ENCODE assay signal across 8 cellular contexts in the genomic region with DNA sequence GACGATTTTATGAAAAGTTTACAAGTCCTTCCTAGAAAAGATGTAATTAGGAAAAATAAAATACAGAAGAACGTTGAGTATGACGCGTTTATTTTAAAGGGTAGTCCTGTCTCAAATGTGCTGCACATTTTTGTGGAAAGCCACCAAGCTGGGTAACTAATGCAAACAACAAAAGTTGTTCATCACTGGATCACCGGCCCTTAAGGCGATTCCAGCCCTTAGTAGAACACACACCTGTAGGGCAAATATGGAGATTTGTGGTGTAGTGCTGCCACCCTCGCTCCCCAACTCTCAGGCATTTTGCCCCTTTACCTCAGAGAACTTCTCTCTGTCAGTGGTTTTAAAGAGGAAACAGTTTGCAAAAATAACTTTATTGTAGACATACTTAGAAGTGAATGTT. TPM values are rescaled to one million over a fixed set of nuclear protein-coding genes. Genes with fewer than 3 reads are reported as not detected.
DNase-seq lines count a peak whose midpoint lies in the region; ATAC-seq and TF ChIP-seq lines count a peak whose summit lies in the region.

No MANE protein-coding gene starts in this region.

- BruUV-seq in MCF 10A (replicated peaks; lab: Mats Ljungman, UMichigan) (no TSS peak), mammary epithelial cell (replicated peaks; lab: Mats Ljungman, UMichigan) (no TSS peak)

- peaks cover 14% of the 10 kb centered on the region for H3K4me1 Mint-ChIP-seq in MCF 10A (ENCODE audit: insufficient read depth, unreplicated experiment)
- H3K4me1 Mint-ChIP-seq in activated naive CD8-positive, alpha-beta T cell (ENCODE audit: low read depth), result peaks cover 45% of the 10 kb centered on the region

- in situ Hi-C loops in mammary epithelial cell (cut with MboI; ENCODE audit: low sequenced_read_pairs in 2 of 2), result no loop called here

- no peaks in the 10 kb centered on the region for H3K79me2 ChIP-seq in mammary epithelial cell (ENCODE audit: insufficient read depth, low read length)

- intact Hi-C loops in MCF 10A (cut with micrococcal nuclease) (no loop called here), mammary epithelial cell (cut with micrococcal nuclease) (loop anchor here (10.0 kb wide), 2 partner anchors 98 to 318 kb away; a partner anchor contains a TSS), right lobe of liver (cut with DNase I) (loop anchor here (10.0 kb wide), 1 partner anchor 122 kb away; no protein-coding TSS in a partner anchor), upper lobe of right lung (cut with DNase I) (no loop called here)

- no peak overlapping the region for H3K4me2 ChIP-seq in mammary epithelial cell (ENCODE audit: insufficient read depth, low read depth, low read length)

- H3K4me1 ChIP-seq in mammary epithelial cell (ENCODE audit: insufficient read depth, low read length) (no peaks in the 10 kb centered on the region), right lobe of liver (peaks cover 0 to 32% (median 7%) of the 10 kb centered on the region in 4 donors), upper lobe of right lung (peaks cover 5% of the 10 kb centered on the region)

- H3K9ac ChIP-seq in mammary epithelial cell (ENCODE audit: insufficient read depth, low read length), result no peak overlapping the region

- H3K27ac ChIP-seq in mammary epithelial cell (ENCODE audit: insufficient read depth, low read depth, low read length), result no peak overlapping the region
- no peak overlapping the region for H3K27ac ChIP-seq in right lobe of liver
- no peak overlapping the region for H3K27ac ChIP-seq in upper lobe of right lung
- no peak overlapping the region for H3K27ac ChIP-seq in RWPE1

- H3K27me3 ChIP-seq in mammary epithelial cell (ENCODE audit: insufficient read depth, low read length) (peaks cover 11% of the 10 kb centered on the region), right lobe of liver (no peaks in the 10 kb centered on the region), upper lobe of right lung (no peaks in the 10 kb centered on the region)

- ATAC-seq in right lobe of liver, result no peak
- ATAC-seq in upper lobe of right lung, result no peak
- ATAC-seq in HG03439 (IDR thresholded peaks at IDR 0.05; ENCODE audit: unreplicated experiment), result no peak
- ATAC-seq in activated CD4-positive, CD25-positive, alpha-beta regulatory T cell treated with anti-CD3 and anti-CD28 coated beads, Interleukin-2, amount 50 U/mL, for 24 hours, result no peak

- H3K9me3 ChIP-seq in mammary epithelial cell (replicated peaks; ENCODE audit: insufficient read depth, low read length), result no peaks in the 10 kb centered on the region
- no peaks in the 10 kb centered on the region for H3K9me3 ChIP-seq in right lobe of liver
- no peaks in the 10 kb centered on the region for H3K9me3 ChIP-seq in upper lobe of right lung

- peak overlapping the region; percentile 58 for H3K4me3 Mint-ChIP-seq in MCF 10A (ENCODE audit: unreplicated experiment)
- H3K4me3 Mint-ChIP-seq in activated naive CD8-positive, alpha-beta T cell, result peak overlapping the region; percentile 92

- CTCF ChIA-PET in MCF 10A (lab: Yijun Ruan, JAX) (interaction anchor here (0.9 kb wide), 1 partner anchor 83 kb away, joined by 4 read pairs; no protein-coding TSS in a partner anchor), mammary epithelial cell (lab: Charles Lee; ENCODE audit: low non-redundant PET) (no interaction called here), RWPE1 (lab: Yijun Ruan, JAX) (no interaction called here)

- DNase-seq in MCF 10A (ENCODE audit: unreplicated experiment), result no peak
- no peak for DNase-seq in mammary epithelial cell
- DNase-seq in right lobe of liver, result no peak
- no peak for DNase-seq in upper lobe of right lung
- no peak for DNase-seq in RWPE1 (ENCODE audit: low spot score)

- peaks cover 12% of the 10 kb centered on the region for H3K36me3 Mint-ChIP-seq in MCF 10A (ENCODE audit: insufficient read depth, unreplicated experiment)
- peaks cover 2% of the 10 kb centered on the region for H3K36me3 Mint-ChIP-seq in activated naive CD8-positive, alpha-beta T cell

- H4K20me1 ChIP-seq in mammary epithelial cell (ENCODE audit: insufficient read depth, low read length), result no peaks in the 10 kb centered on the region

- H3K27ac Mint-ChIP-seq in MCF 10A (ENCODE audit: low read depth, unreplicated experiment), result no peak overlapping the region
- peak overlapping the region; percentile 81 for H3K27ac Mint-ChIP-seq in activated naive CD8-positive, alpha-beta T cell

- H3K4me3 ChIP-seq in mammary epithelial cell (replicated peaks in 1 of 3; ENCODE audit: insufficient read depth in 1 of 3, low read depth in 2 of 3, low read length in 3 of 3), result no peak overlapping the region
- H3K4me3 ChIP-seq in right lobe of liver, result peak overlapping the region in 2 of 3 donors; percentile 69 to 72
- H3K4me3 ChIP-seq in upper lobe of right lung, result peak overlapping the region; percentile 59

- POLR2A ChIA-PET in MCF 10A (lab: Yijun Ruan, JAX), result no interaction called here
- POLR2A ChIA-PET in RWPE1 (lab: Yijun Ruan, JAX; ENCODE audit: low non-redundant PET), result no interaction called here

- TF ChIP-seq CTCF in MCF 10A (IDR thresholded peaks at IDR 0.05; ENCODE audit: unreplicated experiment) (no peak), mammary epithelial cell (conservative IDR thresholded peaks at IDR 0.05 in 1 of 2, IDR thresholded peaks at IDR 0.05 in 1 of 2; ENCODE audit: extremely low read depth in 1 of 2, insufficient read depth in 1 of 2, low read depth in 1 of 2, low read length in 2 of 2) (no peak), right lobe of liver (IDR thresholded peaks at IDR 0.05) (no peak), upper lobe of right lung (IDR thresholded peaks at IDR 0.05) (no peak), RWPE1 (conservative IDR thresholded peaks at IDR 0.05; ENCODE audit: low read depth) (no peak)

- H2AFZ ChIP-seq in mammary epithelial cell (ENCODE audit: low read depth, low read length), result no peak overlapping the region

- dilution Hi-C loops in mammary epithelial cell (cut with HindIII; ENCODE audit: low sequenced_read_pairs), result no loop called here

- no peak for TF ChIP-seq POLR2A in right lobe of liver (IDR thresholded peaks at IDR 0.05)

- H3K27me3 Mint-ChIP-seq in MCF 10A (ENCODE audit: insufficient read depth, unreplicated experiment), result no peaks in the 10 kb centered on the region
- H3K27me3 Mint-ChIP-seq in activated naive CD8-positive, alpha-beta T cell, result no peaks in the 10 kb centered on the region

- H3K9me3 Mint-ChIP-seq in MCF 10A (ENCODE audit: unreplicated experiment), result no peaks in the 10 kb centered on the region
- H3K9me3 Mint-ChIP-seq in activated naive CD8-positive, alpha-beta T cell (ENCODE audit: low read depth), result no peaks in the 10 kb centered on the region

- 32% methylated on average over 4 of the region's 7 CpGs for WGBS in mammary epithelial cell (ENCODE audit: low coverage, missing lambda C conversion rate)
- WGBS in right lobe of liver (ENCODE audit: insufficient coverage, low coverage, low lambda C conversion rate, missing lambda C conversion rate), result 25% methylated on average over 6 of the region's 7 CpGs

- no peaks in the 10 kb centered on the region for H3K36me3 ChIP-seq in mammary epithelial cell (ENCODE audit: insufficient read depth, low read length)
- no peaks in the 10 kb centered on the region for H3K36me3 ChIP-seq in right lobe of liver
- H3K36me3 ChIP-seq in upper lobe of right lung, result no peaks in the 10 kb centered on the region

RNA-seq across cellular contexts. Expression of a gene that starts 1.9 kb away (rescaled TPM):
- 15.0 and 21.7 TPM in 2 replicates for total RNA-seq in MCF 10A (2022)
- 1 to 10 TPM; 5.5 to 7.2 TPM for total RNA-seq in mammary epithelial cell
- polyA plus RNA-seq in mammary epithelial cell, result 0.27 TPM
- not detected for polyA minus RNA-seq in mammary epithelial cell
- total RNA-seq in right lobe of liver, result 10 to 100 TPM; 18.0 to 40.7 (median 20.8) TPM
- 18.4 TPM for total RNA-seq in upper lobe of right lung

Comparison
In these comparisons a context has a peak if more than half of its experiments do, and no peak if none do; other contexts are left out.
1. intact Hi-C loops: an anchor here in mammary epithelial cell (10.0 kb wide) and right lobe of liver (10.0 kb wide); none called in MCF 10A and upper lobe of right lung.
2. H3K4me3 ChIP-seq: peak in right lobe of liver (2 of 3) and upper lobe of right lung (single experiment); none in mammary epithelial cell (0 of 3).